16 cellular contexts compared by ENCODE assay signal in genomic region chr15:69673236-69673881, GRCh38.
"Had no signal": no experiment of that assay in that cellular context is flagged by ENCODE, and none has a peak within 500 bp of the region (broad histone marks: within the 10 kb centered on the region; RNA-seq: fewer than 3 reads in every experiment).

No MANE protein-coding gene starts in this region.

- H3K4me1 ChIP-seq: right atrium auricular region, uterus had no signal

- ATAC-seq: lower lobe of right lung; natural killer cell; stimulated activated effector memory CD8-positive, alpha-beta T cell treated with anti-CD3 and anti-CD28 coated beads, Interleukin-12 subunit alpha, Interleukin-12 subunit beta, amount 100 ng/mL, for 72 hours; stimulated activated naive CD8-positive, alpha-beta T cell treated with anti-CD3 and anti-CD28 coated beads, Interleukin-15, Interleukin-2, amounts not matched to agents 100 U/mL and 50 U/mL, for 24 hours had no signal

- FAIRE-seq: keratinocyte had no signal

- H3K27me3 ChIP-seq: right atrium auricular region, upper lobe of left lung, uterus had no signal

- H3K36me3 ChIP-seq: left ventricle myocardium inferior, lower lobe of right lung, right atrium auricular region, tibial artery, upper lobe of left lung, uterus had no signal

- DNase-seq: cortex of kidney; effector CD8-positive, alpha-beta T cell; foreskin melanocyte; left ventricle myocardium inferior; lower lobe of right lung; natural killer cell; stimulated activated CD4-positive, alpha-beta T cell treated with anti-CD3 and anti-CD28 coated beads, Interleukin-4, amount 100 ng/mL, for 1 hour; stimulated activated CD8-positive, alpha-beta memory T cell treated with anti-CD3 and anti-CD28 coated beads, Interleukin-4, amount 100 ng/mL, for 48 hours; stimulated activated naive CD8-positive, alpha-beta T cell treated with anti-CD3 and anti-CD28 coated beads, Interleukin-15, Interleukin-2, amounts not matched to agents 100 U/mL and 50 U/mL, for 24 hours; tibial artery; upper lobe of left lung; uterus had no signal

- H3K9me3 ChIP-seq: left ventricle myocardium inferior, lower lobe of right lung, right atrium auricular region, tibial artery, upper lobe of left lung, uterus had no signal

- H3K27ac ChIP-seq: dorsolateral prefrontal cortex, left ventricle myocardium inferior, lower lobe of right lung, right atrium auricular region, tibial artery, upper lobe of left lung, uterus had no signal

- H3K4me3 ChIP-seq: dorsolateral prefrontal cortex, left ventricle myocardium inferior, lower lobe of right lung, right atrium auricular region, tibial artery, upper lobe of left lung, uterus had no signal
